8 cellular contexts compared by ENCODE assay signal in genomic region chr2:119760237-119760807, GRCh38.
DNase-seq lines count a peak whose midpoint lies in the region; ATAC-seq and TF ChIP-seq lines count a peak whose summit lies in the region.

No MANE protein-coding gene starts in this region.

- peaks cover 52% of the 10 kb centered on the region for H3K79me2 ChIP-seq in DOHH2 (ENCODE audit: control insufficient read depth, low read length)

- DNase-seq in stimulated activated CD4-positive, alpha-beta T cell treated with anti-CD3 and anti-CD28 coated beads, Interleukin-2, amount 100 ng/mL, for 24 hours: peak; percentile 38 to 41
- DNase-seq in NCI-H446 (lab: John Stamatoyannopoulos, UW): no peak
- no peak for DNase-seq in CD1c-positive myeloid dendritic cell (ENCODE audit: extremely low spot score)

- peaks cover 9% of the 10 kb centered on the region for H4K20me1 ChIP-seq in DOHH2 (ENCODE audit: control insufficient read depth, insufficient read depth, low read depth, low read length)

- H3K27ac ChIP-seq in DOHH2 (ENCODE audit: low read depth, low read length) (peak overlapping the region; percentile 75), KOPT-K1 (ENCODE audit: low read depth, low read length, poor library complexity, severe bottlenecking) (peak overlapping the region; percentile 91), iPS-18a (ENCODE audit: low read length) (peak overlapping the region; percentile 70)

- peaks cover 67% of the 10 kb centered on the region for H3K4me1 Mint-ChIP-seq in activated naive CD8-positive, alpha-beta T cell (ENCODE audit: low read depth)

- no peaks in the 10 kb centered on the region for H3K27me3 ChIP-seq in DOHH2 (ENCODE audit: control insufficient read depth, low read length)
- no peaks in the 10 kb centered on the region for H3K27me3 ChIP-seq in iPS-18a (ENCODE audit: control insufficient read depth, insufficient read depth, low read length)

- H3K27ac Mint-ChIP-seq in activated naive CD8-positive, alpha-beta T cell: peak overlapping the region; percentile 71

- H3K9me3 ChIP-seq in DOHH2 (ENCODE audit: control insufficient read depth, insufficient read depth, low read length) (no peaks in the 10 kb centered on the region), KOPT-K1 (ENCODE audit: insufficient read depth, low read length, poor library complexity, severe bottlenecking) (no peaks in the 10 kb centered on the region), iPS-18a (ENCODE audit: control insufficient read depth, low read depth, low read length) (no peaks in the 10 kb centered on the region)

- peak overlapping the region; percentile 94 for H3K4me3 ChIP-seq in DOHH2 (ENCODE audit: low read length)
- peak overlapping the region; percentile 96 for H3K4me3 ChIP-seq in iPS-18a (ENCODE audit: low read length)

- ATAC-seq in GM21526 (IDR thresholded peaks at IDR 0.05; ENCODE audit: low FRiP score, unreplicated experiment): peak; percentile 24

- H3K9me3 Mint-ChIP-seq in activated naive CD8-positive, alpha-beta T cell (ENCODE audit: low read depth): no peaks in the 10 kb centered on the region

- H3K9ac ChIP-seq in iPS-18a (ENCODE audit: low read length): peak overlapping the region; percentile 93

- H3K4me1 ChIP-seq in DOHH2 (ENCODE audit: control insufficient read depth, low read length): peaks cover 31% of the 10 kb centered on the region
- H3K4me1 ChIP-seq in iPS-18a (ENCODE audit: control insufficient read depth, low read depth, low read length): peaks cover 31% of the 10 kb centered on the region

- H3K4me2 ChIP-seq in DOHH2 (ENCODE audit: low read length): peak overlapping the region; percentile 91

- H3K36me3 Mint-ChIP-seq in activated naive CD8-positive, alpha-beta T cell: no peaks in the 10 kb centered on the region

- no peaks in the 10 kb centered on the region for H3K27me3 Mint-ChIP-seq in activated naive CD8-positive, alpha-beta T cell

- peaks cover 3% of the 10 kb centered on the region; the same call in 1 of the 2 replicates for H3F3A ChIP-seq in DOHH2 (ENCODE audit: control insufficient read depth, insufficient read depth)

- peak overlapping the region; percentile 84 for H3K4me3 Mint-ChIP-seq in activated naive CD8-positive, alpha-beta T cell

- no peak for TF ChIP-seq CTCF in DOHH2 (IDR thresholded peaks at IDR 0.05; ENCODE audit: low read depth, low read length, poor library complexity, severe bottlenecking)

- no peaks in the 10 kb centered on the region for H3K9me2 ChIP-seq in DOHH2 (replicated peaks; ENCODE audit: control insufficient read depth, low read length)

- H3K36me3 ChIP-seq in DOHH2 (ENCODE audit: control insufficient read depth, low read length) (no peaks in the 10 kb centered on the region), KOPT-K1 (ENCODE audit: insufficient read depth, low read length) (no peaks in the 10 kb centered on the region), iPS-18a (ENCODE audit: control insufficient read depth, low read depth, low read length) (no peaks in the 10 kb centered on the region)

Comparison
In these comparisons a context has a peak if more than half of its experiments do, and no peak if none do; other contexts are left out.
1. DNase-seq: peak in stimulated activated CD4-positive, alpha-beta T cell treated with anti-CD3 and anti-CD28 coated beads, Interleukin-2, amount 100 ng/mL, for 24 hours (2 of 2); none in NCI-H446 (0 of 2) and CD1c-positive myeloid dendritic cell (single experiment).
2. Peak in every context shown above with its lines, with median percentiles within 50 percentile points of each other: H3K27ac ChIP-seq.